9 cellular contexts compared by ENCODE assay signal in the genomic region with DNA sequence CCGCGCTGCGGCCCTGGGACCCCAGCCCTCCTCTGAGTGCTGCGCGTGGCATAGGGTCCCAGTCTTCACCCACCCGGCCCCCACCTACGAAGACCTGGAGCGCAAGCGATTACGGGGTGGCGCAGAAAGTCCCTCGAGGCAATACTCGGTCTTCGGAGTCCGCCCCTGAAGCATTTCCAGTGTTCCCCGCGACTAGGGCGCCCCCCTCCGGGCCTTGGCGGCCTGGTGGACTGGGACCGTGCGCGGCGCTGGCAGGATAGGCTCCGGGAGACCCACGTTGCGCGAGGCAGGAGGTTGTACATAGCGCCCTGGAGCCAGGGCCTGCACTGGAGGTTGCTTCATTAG. TPM values are rescaled to one million over a fixed set of nuclear protein-coding genes. Genes with fewer than 3 reads are reported as not detected.
A peak's percentile ranks its signal among the peaks of the same experiment; 100 is the strongest.
DNase-seq lines count a peak whose midpoint lies in the region; ATAC-seq, FAIRE-seq and TF ChIP-seq lines count a peak whose summit lies in the region.
"Had no signal": no experiment of that assay in that cellular context is flagged by ENCODE, and none has a peak within 500 bp of the region (broad histone marks: within the 10 kb centered on the region; RNA-seq: fewer than 3 reads in every experiment).

No MANE protein-coding gene starts in this region.

- H3K27me3 ChIP-seq in BE2C: no peaks in the 10 kb centered on the region
- H3K27me3 ChIP-seq in colonic mucosa: no peaks in the 10 kb centered on the region
- peaks cover 1 to 55% of the 10 kb centered on the region in 2 experiments; a peak in 4 of 5 replicates for H3K27me3 ChIP-seq in HepG2 (ENCODE audit: control insufficient read depth in 1 of 2, insufficient read depth in 2 of 2, low read length in 2 of 2)

- no TSS peak for BruUV-seq in HepG2 (replicated peaks; lab: Mats Ljungman, UMichigan)

- intact Hi-C loops in activated CD4-positive, alpha-beta T cell treated with anti-CD3 and anti-CD28 coated beads, Interleukin-2, amount 10 ng/mL, durations not matched to agents 24 days and 14 days (cut with micrococcal nuclease): loop anchor here (1.0 to 2.0 kb wide), 7 partner anchors 29 to 504 kb away; a partner anchor contains a TSS
- intact Hi-C loops in colonic mucosa (cut with DNase I) (loop anchor here (2.0 to 5.0 kb wide), 2 partner anchors 148 to 211 kb away; no protein-coding TSS in a partner anchor), HepG2 (cut with micrococcal nuclease; ENCODE audit: unreplicated experiment) (loop anchor here (1.0 to 10.0 kb wide), 2 partner anchors 149 to 208 kb away; no protein-coding TSS in a partner anchor)

- H3K27ac ChIP-seq in colonic mucosa: peak overlapping the region; percentile 98
- no peak overlapping the region for H3K27ac ChIP-seq in HepG2 (ENCODE audit: extremely low read length, insufficient read depth, low read length)

- POLR2A ChIA-PET in HepG2 (lab: Yijun Ruan, JAX): interaction anchor here (1.1 kb wide), 1 partner anchor 503 kb away, joined by 3 read pairs; no protein-coding TSS in a partner anchor

- no peak overlapping the region for H2AFZ ChIP-seq in HepG2 (ENCODE audit: low read length)

- DNase-seq in BE2C (peak; percentile 94), NCI-H524 (lab: John Stamatoyannopoulos, UW) (peak; percentile 90), colonic mucosa (peak; percentile 97), HepG2 (ENCODE audit: low spot score) (peak; percentile 21)
- DNase-seq in activated CD4-positive, alpha-beta T cell treated with anti-CD3 and anti-CD28 coated beads, Interleukin-2, amount 10 ng/mL, durations not matched to agents 24 days and 14 days: peak; percentile 98
- DNase-seq in stimulated activated CD4-positive, alpha-beta T cell treated with anti-CD3 and anti-CD28 coated beads, Interleukin-4, amount 100 ng/mL, for 24 hours: peak; percentile 96

- peak overlapping the region; percentile 87 for H3K4me3 ChIP-seq in BE2C (ENCODE audit: low read depth, low read length)
- peak overlapping the region; percentile 90 for H3K4me3 ChIP-seq in colonic mucosa
- H3K4me3 ChIP-seq in HepG2 (replicated peaks in 1 of 3; ENCODE audit: insufficient read depth in 1 of 3, low read depth in 2 of 3, low read length in 3 of 3): peak overlapping the region; percentile 39 to 67 (median 41)

- H3K4me3 Mint-ChIP-seq in activated CD4-positive, alpha-beta T cell treated with anti-CD3 and anti-CD28 coated beads, Interleukin-2, amount 10 ng/mL, durations not matched to agents 24 days and 14 days: peak overlapping the region; percentile 84

- H3K9me3 Mint-ChIP-seq in activated CD4-positive, alpha-beta T cell treated with anti-CD3 and anti-CD28 coated beads, Interleukin-2, amount 10 ng/mL, durations not matched to agents 24 days and 14 days: no peaks in the 10 kb centered on the region

- peak overlapping the region; percentile 81 for H3K4me2 ChIP-seq in HepG2 (ENCODE audit: low read depth, low read length)

- TF ChIP-seq EP300 in HepG2 (IDR thresholded peaks at IDR 0.05; ENCODE audit: low read depth in 2 of 2, low read length in 2 of 2) (no peak), HepG2 (CRISPR knock-in tag; IDR thresholded peaks at IDR 0.05; ENCODE audit: borderline replicate concordance) (no peak)

- peaks cover 6% of the 10 kb centered on the region for H3K27me3 Mint-ChIP-seq in activated CD4-positive, alpha-beta T cell treated with anti-CD3 and anti-CD28 coated beads, Interleukin-2, amount 10 ng/mL, durations not matched to agents 24 days and 14 days

- H3K27ac Mint-ChIP-seq in activated CD4-positive, alpha-beta T cell treated with anti-CD3 and anti-CD28 coated beads, Interleukin-2, amount 10 ng/mL, durations not matched to agents 24 days and 14 days: peak overlapping the region; percentile 96

- H3K9me3 ChIP-seq in BE2C (no peaks in the 10 kb centered on the region), colonic mucosa (no peaks in the 10 kb centered on the region), HepG2 (ENCODE audit: low read length) (no peaks in the 10 kb centered on the region)

- FAIRE-seq in HepG2 (lab: Jason Lieb, UNC): no peak
- FAIRE-seq: colon had no signal

- no peaks in the 10 kb centered on the region for H3K4me1 ChIP-seq in BE2C
- no peaks in the 10 kb centered on the region for H3K4me1 ChIP-seq in colonic mucosa
- H3K4me1 ChIP-seq in HepG2 (ENCODE audit: insufficient read depth, low read length): peaks cover 18% of the 10 kb centered on the region

- peak; percentile 32; the same call in 1 of the 2 replicates for TF ChIP-seq RAD21 in HepG2 (CRISPR knock-in tag; IDR thresholded peaks at IDR 0.05)

- H3K79me2 ChIP-seq in HepG2 (ENCODE audit: insufficient read depth, low read length): no peaks in the 10 kb centered on the region

- peaks cover 23% of the 10 kb centered on the region for H3K4me1 Mint-ChIP-seq in activated CD4-positive, alpha-beta T cell treated with anti-CD3 and anti-CD28 coated beads, Interleukin-2, amount 10 ng/mL, durations not matched to agents 24 days and 14 days

- CTCF ChIA-PET in HepG2 (lab: Yijun Ruan, JAX; ENCODE audit: low intra/inter-chr PET ratio, low total read pairs): interaction anchor here (0.7 kb wide), 1 partner anchor 148 kb away, joined by 3 read pairs; no protein-coding TSS in a partner anchor

- peaks cover 9% of the 10 kb centered on the region for H3K36me3 Mint-ChIP-seq in activated CD4-positive, alpha-beta T cell treated with anti-CD3 and anti-CD28 coated beads, Interleukin-2, amount 10 ng/mL, durations not matched to agents 24 days and 14 days (ENCODE audit: low read depth)

- H4K20me1 ChIP-seq in HepG2 (ENCODE audit: insufficient read depth, low read length): no peaks in the 10 kb centered on the region

- no peaks in the 10 kb centered on the region for H3K36me3 ChIP-seq in BE2C
- H3K36me3 ChIP-seq in colonic mucosa: no peaks in the 10 kb centered on the region
- H3K36me3 ChIP-seq in HepG2 (replicated peaks in 1 of 2; ENCODE audit: control insufficient read depth in 1 of 2, insufficient read depth in 2 of 2, low read length in 2 of 2): no peaks in the 10 kb centered on the region

- in situ Hi-C loops in HepG2 (cut with HindIII; ENCODE audit: extremely low pct_ligation_motif_present, low pct_unique_long_range_greater_than_20kb): loop anchor here (5.0 kb wide), 1 partner anchor 151 kb away; no protein-coding TSS in a partner anchor

- peak; percentile 83 for TF ChIP-seq CTCF in BE2C (IDR thresholded peaks at IDR 0.05; ENCODE audit: low read depth, low read length)
- TF ChIP-seq CTCF in colonic mucosa (IDR thresholded peaks at IDR 0.05): peak; percentile 86
- peak; percentile 61 for TF ChIP-seq CTCF in HepG2 (CRISPR knock-in tag; IDR thresholded peaks at IDR 0.05)

- no CpG with 5 or more reads among the region's 29 CpGs for WGBS in HepG2 (ENCODE audit: low lambda C conversion rate)

- peak overlapping the region; percentile 97 to 99 for H3K9ac ChIP-seq in colonic mucosa (ENCODE audit: low read depth in 2 of 2, low read length in 2 of 2)
- no peak overlapping the region for H3K9ac ChIP-seq in HepG2 (ENCODE audit: insufficient read depth, low read depth, low read length)

- ATAC-seq in HG03378 (IDR thresholded peaks at IDR 0.05; ENCODE audit: unreplicated experiment) (peak; percentile 42), HepG2 (peak; percentile 76)

- TF ChIP-seq POLR2A in GM19193 (IDR thresholded peaks at IDR 0.05; ENCODE audit: extremely low read depth, insufficient read depth, insufficient read length): peak; percentile 3
- TF ChIP-seq POLR2A in HepG2 (IDR thresholded peaks at IDR 0.05; ENCODE audit: insufficient read depth in 1 of 2, low read depth in 2 of 2, low read length in 2 of 2): no peak

RNA-seq across cellular contexts. Expression of a gene that starts 0.6 kb away (rescaled TPM):
- polyA plus RNA-seq in BE2C (2012; ENCODE audit: insufficient read depth, insufficient read length, low read depth): 2.3 TPM
- total RNA-seq in activated CD4-positive, alpha-beta T cell treated with anti-CD3 and anti-CD28 coated beads, Interleukin-2, amount 10 ng/mL, durations not matched to agents 24 days and 14 days: 8.7 and 8.8 TPM in 2 replicates
- total RNA-seq in colonic mucosa (10 to 100 TPM; 15.3 to 17.1 TPM), HepG2 (2016; rRNA removed; fragmentation: Illumina TruSeq; extraction: Trizol) (not detected in 2 replicates)
- total RNA-seq in HepG2 (2016; cell fraction: cytosol; rRNA removed; fragmentation: Illumina TruSeq; extraction: Trizol; ENCODE audit: low read depth): under 0.01 TPM in 1 of 2 replicates, not detected in the other
- not detected in 2 replicates for total RNA-seq in HepG2 (2016; cell fraction: insoluble cytoplasmic fraction; rRNA removed; fragmentation: Illumina TruSeq; extraction: Trizol)
- not detected in 2 replicates for total RNA-seq in HepG2 (2016; cell fraction: membrane; rRNA removed; fragmentation: Illumina TruSeq; extraction: Trizol)
- not detected in 2 replicates for total RNA-seq in HepG2 (2016; cell fraction: nucleus; rRNA removed; fragmentation: Illumina TruSeq; extraction: Trizol)
- not detected in 2 replicates for polyA plus RNA-seq in HepG2 (2011; rRNA removed)
- not detected in 2 replicates for polyA plus RNA-seq in HepG2 (2011; cell fraction: cytosol; rRNA removed)
- not detected in 2 replicates for polyA plus RNA-seq in HepG2 (2011; cell fraction: nucleus; rRNA removed)
- polyA plus RNA-seq in HepG2 (2012): not detected in 2 replicates
- polyA plus RNA-seq in HepG2 (2016; cell fraction: cytosol; fragmentation: Illumina TruSeq; extraction: Trizol; ENCODE audit: low read depth): not detected in 2 replicates
- not detected in 2 replicates for polyA plus RNA-seq in HepG2 (2016; cell fraction: insoluble cytoplasmic fraction; fragmentation: Illumina TruSeq; extraction: Trizol; ENCODE audit: low read depth)
- not detected in 2 replicates for polyA plus RNA-seq in HepG2 (2016; cell fraction: membrane; fragmentation: Illumina TruSeq; extraction: Trizol; ENCODE audit: low read depth)
- not detected in 2 replicates for polyA plus RNA-seq in HepG2 (2016; cell fraction: nucleus; fragmentation: Illumina TruSeq; extraction: Trizol; ENCODE audit: insufficient read depth, low read depth)
- polyA minus RNA-seq in HepG2 (2011; rRNA and poly(A)+ RNA removed; ENCODE audit: low replicate concordance): 8.5 TPM in 1 of 2 replicates, not detected in the other
- 0.20 TPM in 1 of 2 replicates, not detected in the other for polyA minus RNA-seq in HepG2 (2011; cell fraction: cytosol; rRNA and poly(A)+ RNA removed)
- not detected in 2 replicates for polyA minus RNA-seq in HepG2 (2011; cell fraction: nucleus; rRNA and poly(A)+ RNA removed)

RNA-seq across cellular contexts. Expression of a gene that starts 29.5 kb away (rescaled TPM):
- polyA plus RNA-seq in BE2C (2012; ENCODE audit: insufficient read depth, insufficient read length, low read depth): 16.8 TPM
- total RNA-seq in activated CD4-positive, alpha-beta T cell treated with anti-CD3 and anti-CD28 coated beads, Interleukin-2, amount 10 ng/mL, durations not matched to agents 24 days and 14 days: 4.3 and 5.4 TPM in 2 replicates
- total RNA-seq in colonic mucosa (10 to 100 TPM; 11.3 to 12.7 TPM), HepG2 (2016; rRNA removed; fragmentation: Illumina TruSeq; extraction: Trizol) (0.53 and 0.88 TPM in 2 replicates)
- 0.20 and 0.26 TPM in 2 replicates for total RNA-seq in HepG2 (2016; cell fraction: cytosol; rRNA removed; fragmentation: Illumina TruSeq; extraction: Trizol; ENCODE audit: low read depth)
- 0.35 and 0.65 TPM in 2 replicates for total RNA-seq in HepG2 (2016; cell fraction: insoluble cytoplasmic fraction; rRNA removed; fragmentation: Illumina TruSeq; extraction: Trizol)
- 0.34 TPM in 1 of 2 replicates, not detected in the other for total RNA-seq in HepG2 (2016; cell fraction: membrane; rRNA removed; fragmentation: Illumina TruSeq; extraction: Trizol)
- total RNA-seq in HepG2 (2016; cell fraction: nucleus; rRNA removed; fragmentation: Illumina TruSeq; extraction: Trizol): 0.40 and 0.56 TPM in 2 replicates
- polyA plus RNA-seq in HepG2 (2011; rRNA removed): 0.04 and 0.29 TPM in 2 replicates
- 0.15 and 0.36 TPM in 2 replicates for polyA plus RNA-seq in HepG2 (2011; cell fraction: cytosol; rRNA removed)
- polyA plus RNA-seq in HepG2 (2011; cell fraction: nucleus; rRNA removed): not detected in 2 replicates
- 0.15 and 0.27 TPM in 2 replicates for polyA plus RNA-seq in HepG2 (2012)
- 0.09 TPM in 2 replicates for polyA plus RNA-seq in HepG2 (2016; cell fraction: cytosol; fragmentation: Illumina TruSeq; extraction: Trizol; ENCODE audit: low read depth)
- 0.74 and 0.75 TPM in 2 replicates for polyA plus RNA-seq in HepG2 (2016; cell fraction: insoluble cytoplasmic fraction; fragmentation: Illumina TruSeq; extraction: Trizol; ENCODE audit: low read depth)
- polyA plus RNA-seq in HepG2 (2016; cell fraction: membrane; fragmentation: Illumina TruSeq; extraction: Trizol; ENCODE audit: low read depth): 0.10 and 0.21 TPM in 2 replicates
- 0.55 TPM in 1 of 2 replicates, not detected in the other for polyA plus RNA-seq in HepG2 (2016; cell fraction: nucleus; fragmentation: Illumina TruSeq; extraction: Trizol; ENCODE audit: insufficient read depth, low read depth)
- 3.1 TPM in 1 of 2 replicates, not detected in the other for polyA minus RNA-seq in HepG2 (2011; rRNA and poly(A)+ RNA removed; ENCODE audit: low replicate concordance)
- polyA minus RNA-seq in HepG2 (2011; cell fraction: cytosol; rRNA and poly(A)+ RNA removed): 0.53 TPM in 1 of 2 replicates, not detected in the other
- polyA minus RNA-seq in HepG2 (2011; cell fraction: nucleus; rRNA and poly(A)+ RNA removed): 0.25 TPM in 1 of 2 replicates, not detected in the other

Comparison
In these comparisons a context has a peak if more than half of its experiments do, and no peak if none do; other contexts are left out.
1. DNase-seq: peak in every context shown above with its lines; median percentile 98 in activated CD4-positive, alpha-beta T cell treated with anti-CD3 and anti-CD28 coated beads, Interleukin-2, amount 10 ng/mL, durations not matched to agents 24 days and 14 days; 97 in colonic mucosa; 96 in stimulated activated CD4-positive, alpha-beta T cell treated with anti-CD3 and anti-CD28 coated beads, Interleukin-4, amount 100 ng/mL, for 24 hours; 94 in BE2C; 90 in NCI-H524; 21 in HepG2.